ENCODE assay signal across 8 cellular contexts in genomic region chr9:123929870-123930831, GRCh38. TPM values are rescaled to one million over a fixed set of nuclear protein-coding genes. Genes with fewer than 3 reads are reported as not detected.
DNase-seq lines count a peak whose midpoint lies in the region; ATAC-seq and TF ChIP-seq lines count a peak whose summit lies in the region.

TSS of gene DENND1A (minus strand) at chr9:123930126. CDS start at chr9:123929905, 221 bp downstream.

- peaks cover 16% of the 10 kb centered on the region for H3K27me3 Mint-ChIP-seq in activated CD4-positive, alpha-beta T cell treated with anti-CD3 and anti-CD28 coated beads, Interleukin-2, amount 10 ng/mL, durations not matched to agents 7 days and 5 days

- peak within 1 kb of the TSS; percentile 41 to 73 for H3K4me3 ChIP-seq in left lung

- no peaks in the 10 kb centered on the region for H3K36me3 Mint-ChIP-seq in activated CD4-positive, alpha-beta T cell treated with anti-CD3 and anti-CD28 coated beads, Interleukin-2, amount 10 ng/mL, durations not matched to agents 7 days and 5 days (ENCODE audit: low read depth)

- ATAC-seq in HG03378 (IDR thresholded peaks at IDR 0.05; ENCODE audit: unreplicated experiment) (peak; percentile 41), left lung (peak; percentile 92)

- peak; percentile 60 for TF ChIP-seq POLR2A in GM19099 (IDR thresholded peaks at IDR 0.05; ENCODE audit: extremely low read depth, insufficient read length, low read depth)

- POLR2A ChIA-PET in activated CD4-positive, alpha-beta T cell treated with anti-CD3 and anti-CD28 coated beads, Interleukin-2, amount 10 ng/mL, durations not matched to agents 7 days and 5 days (lab: Charles Lee): no interaction called here

- H3K4me3 Mint-ChIP-seq in activated CD4-positive, alpha-beta T cell treated with anti-CD3 and anti-CD28 coated beads, Interleukin-2, amount 10 ng/mL, durations not matched to agents 7 days and 5 days: peak within 1 kb of the TSS; percentile 83

- no peaks in the 10 kb centered on the region for H3K9me3 ChIP-seq in left lung

- H3K4me1 Mint-ChIP-seq in activated CD4-positive, alpha-beta T cell treated with anti-CD3 and anti-CD28 coated beads, Interleukin-2, amount 10 ng/mL, durations not matched to agents 7 days and 5 days: peaks cover 39% of the 10 kb centered on the region

- peaks cover 20 to 39% of the 10 kb centered on the region in 2 donors for H3K4me1 ChIP-seq in left lung

- H3K27ac ChIP-seq in left lung: peak within 1 kb of the TSS; percentile 43 to 73

- intact Hi-C loops in left lung (cut with DNase I): no loop called here

- no peaks in the 10 kb centered on the region for H3K36me3 ChIP-seq in left lung

- CTCF ChIA-PET in activated CD4-positive, alpha-beta T cell treated with anti-CD3 and anti-CD28 coated beads, Interleukin-2, amount 10 ng/mL, durations not matched to agents 7 days and 5 days (lab: Charles Lee): no interaction called here

- no peak for TF ChIP-seq CTCF in left lung (IDR thresholded peaks at IDR 0.05)

- H3K27me3 ChIP-seq in left lung: peaks cover 2 to 31% of the 10 kb centered on the region in 2 donors

- peak within 1 kb of the TSS; percentile 78 for H3K27ac Mint-ChIP-seq in activated CD4-positive, alpha-beta T cell treated with anti-CD3 and anti-CD28 coated beads, Interleukin-2, amount 10 ng/mL, durations not matched to agents 7 days and 5 days

- no peaks in the 10 kb centered on the region for H3K9me3 Mint-ChIP-seq in activated CD4-positive, alpha-beta T cell treated with anti-CD3 and anti-CD28 coated beads, Interleukin-2, amount 10 ng/mL, durations not matched to agents 7 days and 5 days

- peak; percentile 99 for DNase-seq in AG20443 (ENCODE audit: low spot score)
- peak; percentile 48 for DNase-seq in NCI-H524 treated with DMSO at 0.1 percent for 48 hours (lab: John Stamatoyannopoulos, UW)
- DNase-seq in activated CD4-positive, alpha-beta T cell treated with anti-CD3 and anti-CD28 coated beads, Interleukin-2, amount 10 ng/mL, durations not matched to agents 7 days and 5 days: peak; percentile 91
- DNase-seq in dedifferentiated amniotic fluid mesenchymal stem cell (ENCODE audit: extremely low spot score): peak; percentile 70
- peak; percentile 91 to 98 for DNase-seq in left lung
- DNase-seq in stimulated activated CD4-positive, alpha-beta T cell treated with anti-CD3 and anti-CD28 coated beads, Interleukin-2, amount 100 ng/mL, for 4 hours (ENCODE audit: low read depth): peak; percentile 85

RNA-seq across cellular contexts. Expression of gene DENND1A, which starts in this region (rescaled TPM):
- 10 to 100 TPM; 15.5 to 21.2 TPM for total RNA-seq in activated CD4-positive, alpha-beta T cell treated with anti-CD3 and anti-CD28 coated beads, Interleukin-2, amount 10 ng/mL, durations not matched to agents 7 days and 5 days
- total RNA-seq in left lung: 10 to 100 TPM; 10.8 to 23.2 TPM

Comparison
In these comparisons a context has a peak if more than half of its experiments do, and no peak if none do; other contexts are left out.
1. Peak in every context shown above with its lines: DNase-seq, ATAC-seq, H3K4me3 ChIP-seq and H3K27ac ChIP-seq.
2. DNase-seq: peak in every context shown above with its lines; median percentile 99 in AG20443; 94 in left lung; 91 in activated CD4-positive, alpha-beta T cell treated with anti-CD3 and anti-CD28 coated beads, Interleukin-2, amount 10 ng/mL, durations not matched to agents 7 days and 5 days; 85 in stimulated activated CD4-positive, alpha-beta T cell treated with anti-CD3 and anti-CD28 coated beads, Interleukin-2, amount 100 ng/mL, for 4 hours; 70 in dedifferentiated amniotic fluid mesenchymal stem cell; 48 in NCI-H524 treated with DMSO at 0.1 percent for 48 hours.